Comparison of ENCODE assay signal across 1 cellular context in the genomic region with DNA sequence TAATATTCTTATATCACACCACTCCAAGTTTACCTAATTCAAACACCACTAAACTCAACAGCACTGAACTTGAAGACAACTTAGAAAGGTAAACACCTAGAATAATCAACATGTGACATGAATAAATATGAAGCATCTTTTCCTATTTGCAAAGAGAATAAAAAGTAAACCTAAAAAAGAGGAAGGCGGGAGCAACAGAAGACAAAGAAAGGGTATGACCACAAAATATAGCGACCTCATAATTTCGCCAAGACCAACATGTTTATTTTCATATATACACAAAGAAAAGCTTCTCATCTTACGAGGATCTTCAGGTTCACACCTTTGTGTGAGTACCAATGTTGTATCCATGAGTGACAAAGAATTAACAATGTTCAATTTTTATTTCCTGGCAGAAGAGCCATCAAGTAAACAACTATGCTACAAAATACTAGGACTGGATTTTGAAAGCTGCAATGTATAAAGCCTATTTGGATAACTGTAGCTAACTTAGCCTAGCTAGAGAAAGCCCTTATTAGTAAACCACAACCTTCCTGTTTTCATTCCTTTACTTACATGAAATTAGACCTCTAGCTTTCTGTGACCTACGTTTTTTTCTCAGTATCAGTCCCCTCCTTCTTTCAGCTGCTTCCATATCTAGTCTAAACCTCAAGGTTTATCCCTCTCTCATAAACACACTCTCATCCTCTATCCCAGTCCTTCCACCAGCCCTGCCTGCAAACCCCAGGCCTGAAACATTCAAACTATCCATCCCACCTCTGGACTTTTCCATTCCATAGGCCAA.
TF ChIP-seq lines count a peak whose summit lies in the region.

No MANE protein-coding gene starts in this region.

TF ChIP-seq in K562, 482 proteins besides CTCF, POLR2A, EP300 and RAD21:
- no peak for TF ChIP-seq FOS (IDR thresholded peaks at IDR 0.05; ENCODE audit: extremely low read depth, insufficient read length)
- 0 out of 2 replicates have a peak, but pooled peaks have one; percentile 32 for TF ChIP-seq DPF2 (IDR thresholded peaks at IDR 0.05)
- no peak for TF ChIP-seq MCM5 (IDR thresholded peaks at IDR 0.05; ENCODE audit: low read depth)
- TF ChIP-seq, protein P1, sequence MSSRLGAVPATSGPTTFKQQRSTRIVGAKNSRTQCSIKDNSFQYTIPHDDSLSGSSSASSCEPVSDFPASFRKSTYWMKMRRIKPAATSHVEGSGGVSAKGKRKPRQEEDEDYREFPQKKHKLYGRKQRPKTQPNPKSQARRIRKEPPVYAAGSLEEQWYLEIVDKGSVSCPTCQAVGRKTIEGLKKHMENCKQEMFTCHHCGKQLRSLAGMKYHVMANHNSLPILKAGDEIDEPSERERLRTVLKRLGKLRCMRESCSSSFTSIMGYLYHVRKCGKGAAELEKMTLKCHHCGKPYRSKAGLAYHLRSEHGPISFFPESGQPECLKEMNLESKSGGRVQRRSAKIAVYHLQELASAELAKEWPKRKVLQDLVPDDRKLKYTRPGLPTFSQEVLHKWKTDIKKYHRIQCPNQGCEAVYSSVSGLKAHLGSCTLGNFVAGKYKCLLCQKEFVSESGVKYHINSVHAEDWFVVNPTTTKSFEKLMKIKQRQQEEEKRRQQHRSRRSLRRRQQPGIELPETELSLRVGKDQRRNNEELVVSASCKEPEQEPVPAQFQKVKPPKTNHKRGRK (tag; IDR thresholded peaks at IDR 0.05), result no peak
- TF ChIP-seq RCOR1 (IDR thresholded peaks at IDR 0.05; ENCODE audit: borderline replicate concordance in 1 of 2, low read depth in 2 of 2, low read length in 2 of 2), result 0 out of 4 replicates have a peak, but pooled peaks of 1 of the 2 experiments have one; percentile 15
- TF ChIP-seq MCM2 (IDR thresholded peaks at IDR 0.05; ENCODE audit: low read depth), result no peak
- TF ChIP-seq TAL1 (IDR thresholded peaks at IDR 0.05), result peak; percentile 32; the same call in 1 of the 2 replicates
- peak; percentile 58; the same call in 1 of the 2 replicates for TF ChIP-seq TCF3 (CRISPR knock-in tag; IDR thresholded peaks at IDR 0.05)
- peak; percentile 25; the same call in 1 of the 2 replicates for TF ChIP-seq CBFA2T2 (conservative IDR thresholded peaks at IDR 0.05)
- TF ChIP-seq MTA2 (IDR thresholded peaks at IDR 0.05; ENCODE audit: low read depth), result peak; percentile 17; the same call in 1 of the 2 replicates
- TF ChIP-seq THRAP3 (IDR thresholded peaks at IDR 0.05; ENCODE audit: borderline replicate concordance), result peak; percentile 46; the same call in 1 of the 2 replicates
- TF ChIP-seq, protein P2, sequence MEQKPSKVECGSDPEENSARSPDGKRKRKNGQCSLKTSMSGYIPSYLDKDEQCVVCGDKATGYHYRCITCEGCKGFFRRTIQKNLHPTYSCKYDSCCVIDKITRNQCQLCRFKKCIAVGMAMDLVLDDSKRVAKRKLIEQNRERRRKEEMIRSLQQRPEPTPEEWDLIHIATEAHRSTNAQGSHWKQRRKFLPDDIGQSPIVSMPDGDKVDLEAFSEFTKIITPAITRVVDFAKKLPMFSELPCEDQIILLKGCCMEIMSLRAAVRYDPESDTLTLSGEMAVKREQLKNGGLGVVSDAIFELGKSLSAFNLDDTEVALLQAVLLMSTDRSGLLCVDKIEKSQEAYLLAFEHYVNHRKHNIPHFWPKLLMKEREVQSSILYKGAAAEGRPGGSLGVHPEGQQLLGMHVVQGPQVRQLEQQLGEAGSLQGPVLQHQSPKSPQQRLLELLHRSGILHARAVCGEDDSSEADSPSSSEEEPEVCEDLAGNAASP (IDR thresholded peaks at IDR 0.05), result 0 out of 2 replicates have a peak, but pooled peaks have one; percentile 12
- TF ChIP-seq ZNF766 (CRISPR knock-in tag; conservative IDR thresholded peaks at IDR 0.05), result 0 out of 2 replicates have a peak, but pooled peaks have one; percentile 33
- TF ChIP-seq, protein P3, sequence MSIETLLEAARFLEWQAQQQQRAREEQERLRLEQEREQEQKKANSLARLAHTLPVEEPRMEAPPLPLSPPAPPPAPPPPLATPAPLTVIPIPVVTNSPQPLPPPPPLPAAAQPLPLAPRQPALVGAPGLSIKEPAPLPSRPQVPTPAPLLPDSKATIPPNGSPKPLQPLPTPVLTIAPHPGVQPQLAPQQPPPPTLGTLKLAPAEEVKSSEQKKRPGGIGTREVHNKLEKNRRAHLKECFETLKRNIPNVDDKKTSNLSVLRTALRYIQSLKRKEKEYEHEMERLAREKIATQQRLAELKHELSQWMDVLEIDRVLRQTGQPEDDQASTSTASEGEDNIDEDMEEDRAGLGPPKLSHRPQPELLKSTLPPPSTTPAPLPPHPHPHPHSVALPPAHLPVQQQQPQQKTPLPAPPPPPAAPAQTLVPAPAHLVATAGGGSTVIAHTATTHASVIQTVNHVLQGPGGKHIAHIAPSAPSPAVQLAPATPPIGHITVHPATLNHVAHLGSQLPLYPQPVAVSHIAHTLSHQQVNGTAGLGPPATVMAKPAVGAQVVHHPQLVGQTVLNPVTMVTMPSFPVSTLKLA (conservative IDR thresholded peaks at IDR 0.05), result 0 out of 4 replicates have a peak, but pooled peaks have one; percentile 12 to 16
- peak; percentile 58 for TF ChIP-seq CBFA2T3 (IDR thresholded peaks at IDR 0.05)
- 0 out of 2 replicates have a peak, but pooled peaks have one; percentile 32 for TF ChIP-seq LCOR (CRISPR knock-in tag; IDR thresholded peaks at IDR 0.05)
- no peak for TF ChIP-seq CREM (IDR thresholded peaks at IDR 0.05; ENCODE audit: low read depth)
- TF ChIP-seq NELFE (IDR thresholded peaks at IDR 0.05; ENCODE audit: insufficient read depth, insufficient read length), result no peak
- no peak for TF ChIP-seq KLF16 (IDR thresholded peaks at IDR 0.05)
- TF ChIP-seq ARID1B (IDR thresholded peaks at IDR 0.05), result peak; percentile 62
- no peak for TF ChIP-seq ZNF780A (CRISPR knock-in tag; IDR thresholded peaks at IDR 0.05)
- TF ChIP-seq, protein P4, sequence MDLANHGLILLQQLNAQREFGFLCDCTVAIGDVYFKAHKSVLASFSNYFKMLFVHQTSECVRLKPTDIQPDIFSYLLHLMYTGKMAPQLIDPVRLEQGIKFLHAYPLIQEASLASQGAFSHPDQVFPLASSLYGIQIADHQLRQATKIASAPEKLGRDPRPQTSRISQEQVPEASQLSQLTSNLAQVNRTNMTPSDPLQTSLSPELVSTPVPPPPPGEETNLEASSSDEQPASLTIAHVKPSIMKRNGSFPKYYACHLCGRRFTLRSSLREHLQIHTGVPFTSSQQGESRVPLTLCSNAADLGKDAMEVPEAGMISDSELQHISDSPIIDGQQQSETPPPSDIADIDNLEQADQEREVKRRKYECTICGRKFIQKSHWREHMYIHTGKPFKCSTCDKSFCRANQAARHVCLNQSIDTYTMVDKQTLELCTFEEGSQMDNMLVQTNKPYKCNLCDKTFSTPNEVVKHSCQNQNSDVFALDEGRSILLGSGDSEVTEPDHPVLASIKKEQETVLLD (IDR thresholded peaks at IDR 0.05), result no peak
- TF ChIP-seq, protein P5, sequence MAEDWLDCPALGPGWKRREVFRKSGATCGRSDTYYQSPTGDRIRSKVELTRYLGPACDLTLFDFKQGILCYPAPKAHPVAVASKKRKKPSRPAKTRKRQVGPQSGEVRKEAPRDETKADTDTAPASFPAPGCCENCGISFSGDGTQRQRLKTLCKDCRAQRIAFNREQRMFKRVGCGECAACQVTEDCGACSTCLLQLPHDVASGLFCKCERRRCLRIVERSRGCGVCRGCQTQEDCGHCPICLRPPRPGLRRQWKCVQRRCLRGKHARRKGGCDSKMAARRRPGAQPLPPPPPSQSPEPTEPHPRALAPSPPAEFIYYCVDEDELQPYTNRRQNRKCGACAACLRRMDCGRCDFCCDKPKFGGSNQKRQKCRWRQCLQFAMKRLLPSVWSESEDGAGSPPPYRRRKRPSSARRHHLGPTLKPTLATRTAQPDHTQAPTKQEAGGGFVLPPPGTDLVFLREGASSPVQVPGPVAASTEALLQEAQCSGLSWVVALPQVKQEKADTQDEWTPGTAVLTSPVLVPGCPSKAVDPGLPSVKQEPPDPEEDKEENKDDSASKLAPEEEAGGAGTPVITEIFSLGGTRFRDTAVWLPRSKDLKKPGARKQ (CRISPR knock-in tag; IDR thresholded peaks at IDR 0.05), result no peak
- TF ChIP-seq, protein P6, sequence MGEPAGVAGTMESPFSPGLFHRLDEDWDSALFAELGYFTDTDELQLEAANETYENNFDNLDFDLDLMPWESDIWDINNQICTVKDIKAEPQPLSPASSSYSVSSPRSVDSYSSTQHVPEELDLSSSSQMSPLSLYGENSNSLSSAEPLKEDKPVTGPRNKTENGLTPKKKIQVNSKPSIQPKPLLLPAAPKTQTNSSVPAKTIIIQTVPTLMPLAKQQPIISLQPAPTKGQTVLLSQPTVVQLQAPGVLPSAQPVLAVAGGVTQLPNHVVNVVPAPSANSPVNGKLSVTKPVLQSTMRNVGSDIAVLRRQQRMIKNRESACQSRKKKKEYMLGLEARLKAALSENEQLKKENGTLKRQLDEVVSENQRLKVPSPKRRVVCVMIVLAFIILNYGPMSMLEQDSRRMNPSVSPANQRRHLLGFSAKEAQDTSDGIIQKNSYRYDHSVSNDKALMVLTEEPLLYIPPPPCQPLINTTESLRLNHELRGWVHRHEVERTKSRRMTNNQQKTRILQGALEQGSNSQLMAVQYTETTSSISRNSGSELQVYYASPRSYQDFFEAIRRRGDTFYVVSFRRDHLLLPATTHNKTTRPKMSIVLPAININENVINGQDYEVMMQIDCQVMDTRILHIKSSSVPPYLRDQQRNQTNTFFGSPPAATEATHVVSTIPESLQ (CRISPR knock-in tag; IDR thresholded peaks at IDR 0.05), result no peak
- TF ChIP-seq, protein P7, sequence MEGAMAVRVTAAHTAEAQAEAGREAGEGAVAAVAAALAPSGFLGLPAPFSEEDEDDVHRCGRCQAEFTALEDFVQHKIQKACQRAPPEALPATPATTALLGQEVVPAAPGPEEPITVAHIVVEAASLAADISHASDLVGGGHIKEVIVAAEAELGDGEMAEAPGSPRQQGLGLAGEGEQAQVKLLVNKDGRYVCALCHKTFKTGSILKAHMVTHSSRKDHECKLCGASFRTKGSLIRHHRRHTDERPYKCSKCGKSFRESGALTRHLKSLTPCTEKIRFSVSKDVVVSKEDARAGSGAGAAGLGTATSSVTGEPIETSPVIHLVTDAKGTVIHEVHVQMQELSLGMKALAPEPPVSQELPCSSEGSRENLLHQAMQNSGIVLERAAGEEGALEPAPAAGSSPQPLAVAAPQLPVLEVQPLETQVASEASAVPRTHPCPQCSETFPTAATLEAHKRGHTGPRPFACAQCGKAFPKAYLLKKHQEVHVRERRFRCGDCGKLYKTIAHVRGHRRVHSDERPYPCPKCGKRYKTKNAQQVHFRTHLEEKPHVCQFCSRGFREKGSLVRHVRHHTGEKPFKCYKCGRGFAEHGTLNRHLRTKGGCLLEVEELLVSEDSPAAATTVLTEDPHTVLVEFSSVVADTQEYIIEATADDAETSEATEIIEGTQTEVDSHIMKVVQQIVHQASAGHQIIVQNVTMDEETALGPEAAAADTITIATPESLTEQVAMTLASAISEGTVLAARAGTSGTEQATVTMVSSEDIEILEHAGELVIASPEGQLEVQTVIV (CRISPR knock-in tag; IDR thresholded peaks at IDR 0.05; ENCODE audit: borderline replicate concordance), result no peak
- TF ChIP-seq ZNF384 (IDR thresholded peaks at IDR 0.05; ENCODE audit: low read depth, low read length), result peak; percentile 79
- TF ChIP-seq, protein P8, sequence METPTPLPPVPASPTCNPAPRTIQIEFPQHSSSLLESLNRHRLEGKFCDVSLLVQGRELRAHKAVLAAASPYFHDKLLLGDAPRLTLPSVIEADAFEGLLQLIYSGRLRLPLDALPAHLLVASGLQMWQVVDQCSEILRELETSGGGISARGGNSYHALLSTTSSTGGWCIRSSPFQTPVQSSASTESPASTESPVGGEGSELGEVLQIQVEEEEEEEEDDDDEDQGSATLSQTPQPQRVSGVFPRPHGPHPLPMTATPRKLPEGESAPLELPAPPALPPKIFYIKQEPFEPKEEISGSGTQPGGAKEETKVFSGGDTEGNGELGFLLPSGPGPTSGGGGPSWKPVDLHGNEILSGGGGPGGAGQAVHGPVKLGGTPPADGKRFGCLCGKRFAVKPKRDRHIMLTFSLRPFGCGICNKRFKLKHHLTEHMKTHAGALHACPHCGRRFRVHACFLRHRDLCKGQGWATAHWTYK (CRISPR knock-in tag; IDR thresholded peaks at IDR 0.05), result no peak
- TF ChIP-seq, protein P9, sequence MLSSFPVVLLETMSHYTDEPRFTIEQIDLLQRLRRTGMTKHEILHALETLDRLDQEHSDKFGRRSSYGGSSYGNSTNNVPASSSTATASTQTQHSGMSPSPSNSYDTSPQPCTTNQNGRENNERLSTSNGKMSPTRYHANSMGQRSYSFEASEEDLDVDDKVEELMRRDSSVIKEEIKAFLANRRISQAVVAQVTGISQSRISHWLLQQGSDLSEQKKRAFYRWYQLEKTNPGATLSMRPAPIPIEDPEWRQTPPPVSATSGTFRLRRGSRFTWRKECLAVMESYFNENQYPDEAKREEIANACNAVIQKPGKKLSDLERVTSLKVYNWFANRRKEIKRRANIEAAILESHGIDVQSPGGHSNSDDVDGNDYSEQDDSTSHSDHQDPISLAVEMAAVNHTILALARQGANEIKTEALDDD (IDR thresholded peaks at IDR 0.05), result peak; percentile 97
- no peak for TF ChIP-seq SMARCE1 (IDR thresholded peaks at IDR 0.05)
- no peak for TF ChIP-seq SIX5 (IDR thresholded peaks at IDR 0.05; ENCODE audit: borderline replicate concordance in 1 of 2, insufficient read depth in 1 of 2, low read depth in 1 of 2, low read length in 2 of 2)
